ENCODE assay signal across 12 cellular contexts in the genomic region with DNA sequence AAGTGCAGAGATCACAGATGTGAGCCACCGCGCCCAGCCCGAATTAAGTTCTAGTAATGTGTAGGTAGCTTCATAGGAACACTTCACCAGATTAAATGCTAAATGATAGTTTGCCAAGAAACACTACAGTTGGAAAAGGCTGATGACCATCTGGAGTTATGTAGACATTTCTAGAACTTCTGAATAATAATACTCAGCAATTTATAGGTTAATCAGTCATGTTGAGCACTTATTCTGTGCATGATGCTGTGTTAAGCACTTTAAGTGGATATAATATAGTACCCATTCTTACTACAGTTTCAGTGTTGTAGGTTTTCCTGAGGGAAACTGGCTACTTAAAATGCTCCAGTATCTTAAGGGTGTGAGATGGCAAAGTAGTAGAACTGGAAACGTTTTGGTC.
DNase-seq lines count a peak whose midpoint lies in the region; TF ChIP-seq lines count a peak whose summit lies in the region.
"Had no signal": no experiment of that assay in that cellular context is flagged by ENCODE, and none has a peak within 500 bp of the region (broad histone marks: within the 10 kb centered on the region; RNA-seq: fewer than 3 reads in every experiment).

No MANE protein-coding gene starts in this region.

- no peaks in the 10 kb centered on the region for H3K27me3 ChIP-seq in HUES48 (ENCODE audit: control insufficient read depth, insufficient read depth, low read length)
- H3K27me3 ChIP-seq: BLaER1 had no signal

- peaks cover 21% of the 10 kb centered on the region for H3K4me1 ChIP-seq in HUES48 (ENCODE audit: control insufficient read depth, insufficient read depth, low read length)

- peak; percentile 31 for DNase-seq in DMS 273 (lab: John Stamatoyannopoulos, UW; ENCODE audit: unreplicated experiment)
- DNase-seq in DMS 273 treated with DMSO at 0.1 percent for 48 hours (lab: John Stamatoyannopoulos, UW), result no peak
- DNase-seq in LoVo (ENCODE audit: low spot score), result no peak
- no peak for DNase-seq in stimulated activated CD4-positive, alpha-beta T cell treated with anti-CD3 and anti-CD28 coated beads, Interleukin-4, amount 100 ng/mL, for 1 hour
- no peak for DNase-seq in stimulated activated CD8-positive, alpha-beta memory T cell treated with anti-CD3 and anti-CD28 coated beads, Interleukin-4, amount 100 ng/mL, for 48 hours
- DNase-seq: Calu3; CD8-positive, alpha-beta T cell; KG1 had no signal

- no peak for TF ChIP-seq CTCF in VCaP (conservative IDR thresholded peaks at IDR 0.05)

- no peak overlapping the region for H3K4me3 ChIP-seq in HUES48 (ENCODE audit: low read depth, low read length)
- H3K4me3 ChIP-seq: BLaER1, HAP-1 had no signal

- H3K9me3 ChIP-seq in HUES48 (ENCODE audit: control insufficient read depth, insufficient read depth, low read length), result no peaks in the 10 kb centered on the region
- H3K9me3 ChIP-seq: BLaER1, HAP-1 had no signal

- peak overlapping the region; percentile 7 for H3K27ac ChIP-seq in HUES48 (ENCODE audit: low read depth, low read length)
- peak overlapping the region; percentile 94 for H3K27ac ChIP-seq in VCaP
- H3K27ac ChIP-seq: BLaER1 had no signal

- H3K36me3 ChIP-seq in HUES48 (ENCODE audit: control insufficient read depth, insufficient read depth, low read length), result no peaks in the 10 kb centered on the region
- H3K36me3 ChIP-seq: HAP-1 had no signal

- H3K9ac ChIP-seq in HUES48 (ENCODE audit: low read depth, low read length), result no peak overlapping the region
- H3K9ac ChIP-seq: BLaER1 had no signal
